In the genomic region with DNA sequence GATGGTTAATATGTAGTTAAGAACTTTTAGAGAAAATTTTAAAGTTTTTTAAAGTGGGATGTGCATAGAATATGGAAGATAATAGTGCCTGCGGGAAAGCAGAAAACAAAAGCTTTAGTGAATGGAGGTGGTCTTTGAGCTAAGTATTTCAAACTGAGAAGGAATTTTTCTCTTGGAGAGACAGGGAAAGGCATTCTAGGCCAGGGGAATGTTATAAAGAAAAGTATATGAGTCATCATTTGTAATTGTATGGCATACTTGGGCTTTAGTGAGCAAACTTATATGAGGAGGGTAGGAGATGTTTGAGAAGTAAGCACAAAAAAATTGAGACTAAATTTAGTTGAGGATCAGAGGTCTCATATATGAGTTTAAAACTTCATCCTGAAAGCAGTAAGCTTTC, we compare ENCODE assay signal across 19 cellular contexts.
"Had no signal": no experiment of that assay in that cellular context is flagged by ENCODE, and none has a peak within 500 bp of the region (broad histone marks: within the 10 kb centered on the region; RNA-seq: fewer than 3 reads in every experiment).

No MANE protein-coding gene starts in this region.

- H3K4me1 ChIP-seq: adrenal gland, body of pancreas, heart left ventricle, prostate gland had no signal

- H3K27ac ChIP-seq: adrenal gland, body of pancreas, gastrocnemius medialis, heart left ventricle, prostate gland, skin epidermis had no signal

- H3K27me3 ChIP-seq: adrenal gland, body of pancreas, gastrocnemius medialis, heart left ventricle had no signal

- H3K27ac Mint-ChIP-seq: activated naive CD4-positive, alpha-beta T cell treated with anti-CD3 and anti-CD28 coated beads, Interleukin-2, amount 50 U/mL, for 24 hours; activated T-cell treated with anti-CD3 and anti-CD28 coated beads, Interleukin-2, amount 50 U/mL, for 72 hours; nephron progenitor cell; stimulated activated naive CD8-positive, alpha-beta T cell treated with anti-CD3 and anti-CD28 coated beads, Interleukin-15, Interleukin-2, amounts not matched to agents 100 ng/mL and 50 ng/mL, for 24 hours had no signal

- H3K4me3 ChIP-seq: adrenal gland, body of pancreas, gastrocnemius medialis, heart left ventricle, prostate gland, skin epidermis had no signal

- FAIRE-seq: colon, endometrium had no signal

- H3K36me3 ChIP-seq: adrenal gland, gastrocnemius medialis, heart left ventricle, prostate gland had no signal

- DNase-seq: activated CD4-positive, CD25-positive, alpha-beta regulatory T cell treated with anti-CD3 and anti-CD28 coated beads, Interleukin-2, amount 50 U/mL, for 72 hours; activated effector memory CD4-positive, alpha-beta T cell treated with anti-CD3 and anti-CD28 coated beads, Interleukin-2, amount 50 U/mL, for 16 hours; activated T-cell treated with anti-CD3 and anti-CD28 coated beads, Interleukin-2, amount 50 U/mL, for 72 hours; adrenal gland; body of pancreas; caudate nucleus; gastrocnemius medialis; heart left ventricle; islet precursor cell; midbrain; nephron progenitor cell; right cardiac atrium; trophoblast cell had no signal

- H3K36me3 Mint-ChIP-seq: activated naive CD4-positive, alpha-beta T cell treated with anti-CD3 and anti-CD28 coated beads, Interleukin-2, amount 50 U/mL, for 24 hours had no signal

- ATAC-seq: activated T-cell treated with anti-CD3 and anti-CD28 coated beads, Interleukin-2, amount 50 U/mL, for 72 hours; body of pancreas; gastrocnemius medialis; heart left ventricle; right cardiac atrium had no signal

- H3K9me3 ChIP-seq: adrenal gland, body of pancreas, gastrocnemius medialis, prostate gland had no signal
